In genomic region chr11:78339483-78339882, GRCh38 we compare ENCODE assay signal across 1 cellular context.
A peak's percentile ranks its signal among the peaks of the same experiment; 100 is the strongest.
TF ChIP-seq lines count a peak whose summit lies in the region.

No MANE protein-coding gene starts in this region.

TF ChIP-seq in K562, 482 proteins besides CTCF, POLR2A, EP300 and RAD21 (continued from another document):
- TF ChIP-seq NCOA1 (IDR thresholded peaks at IDR 0.05; ENCODE audit: low read depth) (no peak), ATF4 (CRISPR knock-in tag; IDR thresholded peaks at IDR 0.05) (0 out of 2 replicates have a peak, but pooled peaks have one; percentile 8), ZNF395 (CRISPR knock-in tag; IDR thresholded peaks at IDR 0.05) (0 out of 2 replicates have a peak, but pooled peaks have one; percentile 30), PBX2 (CRISPR knock-in tag; IDR thresholded peaks at IDR 0.05; ENCODE audit: low read depth) (no peak), PBX2 (tag; conservative IDR thresholded peaks at IDR 0.05; ENCODE audit: low read depth) (peak; percentile 91), ZNF696 (CRISPR knock-in tag; conservative IDR thresholded peaks at IDR 0.05) (no peak), TAL1 (IDR thresholded peaks at IDR 0.05) (no peak), GABPB2 (CRISPR knock-in tag; conservative IDR thresholded peaks at IDR 0.05) (no peak), ATF1 (CRISPR knock-in tag; IDR thresholded peaks at IDR 0.05) (no peak), ATF1 (tag; IDR thresholded peaks at IDR 0.05) (peak; percentile 53; the same call in 1 of the 2 replicates), SRSF7 (optimal IDR thresholded peaks at IDR 0.05; ENCODE audit: low read depth, low read length) (no peak), STAT5B (CRISPR knock-in tag; IDR thresholded peaks at IDR 0.05) (no peak), SUPT5H (IDR thresholded peaks at IDR 0.05) (no peak)
